In the genomic region with DNA sequence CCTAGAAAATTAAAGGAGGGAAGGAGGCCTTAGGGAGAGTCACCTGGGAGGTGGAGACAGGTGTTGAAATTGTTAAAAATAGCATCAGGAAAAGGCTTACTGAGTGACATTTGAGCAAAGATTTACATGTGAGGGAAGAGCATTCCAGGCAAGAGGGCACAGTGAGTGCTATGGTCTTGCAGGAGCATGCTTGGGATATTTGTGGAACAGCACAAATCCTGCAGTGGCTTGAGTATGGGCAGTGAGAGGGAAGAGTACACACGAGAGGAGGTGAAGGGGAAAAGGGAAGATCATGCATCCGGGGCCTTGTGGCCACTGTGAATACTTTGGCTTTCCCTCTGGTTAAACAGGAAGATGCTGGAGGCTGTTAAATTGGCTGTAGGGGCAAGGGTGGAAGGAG, we compare ENCODE assay signal across 1 cellular context.
TF ChIP-seq lines count a peak whose summit lies in the region.

No MANE protein-coding gene starts in this region.

TF ChIP-seq in H1, 55 proteins besides CTCF, POLR2A, EP300 and RAD21 (continued from another document):
- TF ChIP-seq, protein P1, sequence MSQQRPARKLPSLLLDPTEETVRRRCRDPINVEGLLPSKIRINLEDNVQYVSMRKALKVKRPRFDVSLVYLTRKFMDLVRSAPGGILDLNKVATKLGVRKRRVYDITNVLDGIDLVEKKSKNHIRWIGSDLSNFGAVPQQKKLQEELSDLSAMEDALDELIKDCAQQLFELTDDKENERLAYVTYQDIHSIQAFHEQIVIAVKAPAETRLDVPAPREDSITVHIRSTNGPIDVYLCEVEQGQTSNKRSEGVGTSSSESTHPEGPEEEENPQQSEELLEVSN (IDR thresholded peaks at IDR 0.05): no peak
- TF ChIP-seq CBX5 (IDR thresholded peaks at IDR 0.05; ENCODE audit: low read depth, low read length) (no peak), EZH2 (IDR thresholded peaks at IDR 0.05; ENCODE audit: low read depth, low read length, severe bottlenecking) (peak; percentile 7)
